Comparison of ENCODE assay signal across 18 cellular contexts in genomic region chr5:137414112-137414511, GRCh38.
DNase-seq lines count a peak whose midpoint lies in the region; TF ChIP-seq lines count a peak whose summit lies in the region.
"Had no signal": no experiment of that assay in that cellular context is flagged by ENCODE, and none has a peak within 500 bp of the region (broad histone marks: within the 10 kb centered on the region; RNA-seq: fewer than 3 reads in every experiment).

No MANE protein-coding gene starts in this region.

- no peak overlapping the region for H3K27ac Mint-ChIP-seq in nephron progenitor cell

- no peak overlapping the region for H2BK120ac ChIP-seq in mesenchymal stem cell (ENCODE audit: low read depth, low read length)

- H3K14ac ChIP-seq in mesenchymal stem cell (ENCODE audit: low read length in 2 of 2): no peak overlapping the region

- DNase-seq in cardiac muscle cell (ENCODE audit: low read depth in 1 of 2, low spot score in 1 of 2) (peak in 1 of 2 donors; percentile 77), cardiac septum (ENCODE audit: low spot score) (no peak), cerebellum (ENCODE audit: low spot score) (peak; percentile 39), mesenchymal stem cell (no peak), HuH-7.5 (ENCODE audit: low spot score) (no peak), nephron progenitor cell (no peak)
- no peak for DNase-seq in activated CD8-positive, alpha-beta memory T cell treated with anti-CD3 and anti-CD28 coated beads, Interleukin-2, amount 50 U/mL, for 48 hours
- DNase-seq: BE2C, EL, NCI-H1092, NCI-H1436, NCI-H187 treated with DMSO at 0.1 percent for 48 hours, NCI-H2107, NCI-H446 treated with DMSO at 0.1 percent for 48 hours, NCI-H69 had no signal

- peak overlapping the region; percentile 52 for H3K9ac ChIP-seq in mesenchymal stem cell (ENCODE audit: low read length)

- intact Hi-C loops in cardiac septum (cut with DNase I): no loop called here

- H2BK15ac ChIP-seq in mesenchymal stem cell (ENCODE audit: low read depth, poor library complexity, severe bottlenecking): no peak overlapping the region

- no peak overlapping the region for H2AK5ac ChIP-seq in mesenchymal stem cell (ENCODE audit: low read length, severe bottlenecking)

- H3K27me3 ChIP-seq in cardiac muscle cell (no peaks in the 10 kb centered on the region), mesenchymal stem cell (ENCODE audit: control insufficient read depth in 1 of 2, insufficient read depth in 1 of 2, low read length in 2 of 2) (no peaks in the 10 kb centered on the region)
- H3K27me3 ChIP-seq: BE2C, SJSA1 had no signal

- no peak overlapping the region for H4K91ac ChIP-seq in mesenchymal stem cell (ENCODE audit: low read length)

- no peak overlapping the region for H2BK12ac ChIP-seq in mesenchymal stem cell (ENCODE audit: low read length in 2 of 2)

- H3K4me3 Mint-ChIP-seq in nephron progenitor cell: no peak overlapping the region

- H3K4me3 ChIP-seq in cardiac muscle cell (no peak overlapping the region), mesenchymal stem cell (ENCODE audit: insufficient read depth in 1 of 2, low read depth in 1 of 2, low read length in 2 of 2) (no peak overlapping the region)
- H3K4me3 ChIP-seq: A549, K562, SJSA1 had no signal

- no peak overlapping the region for H3K23ac ChIP-seq in mesenchymal stem cell (ENCODE audit: low read length in 2 of 2)

- H3K9me3 ChIP-seq in cardiac muscle cell (ENCODE audit: low read depth) (no peaks in the 10 kb centered on the region), mesenchymal stem cell (ENCODE audit: control insufficient read depth, low read length) (no peaks in the 10 kb centered on the region)
- H3K9me3 ChIP-seq: A549, BE2C, SJSA1 had no signal

- no peaks in the 10 kb centered on the region for H3K36me3 ChIP-seq in cardiac muscle cell
- no peaks in the 10 kb centered on the region for H3K36me3 ChIP-seq in mesenchymal stem cell (ENCODE audit: control insufficient read depth in 1 of 2, insufficient read depth in 2 of 2, low read depth in 1 of 2, low read length in 2 of 2)
- H3K36me3 ChIP-seq: BE2C, SJSA1 had no signal

- H3K4me1 Mint-ChIP-seq in nephron progenitor cell: no peaks in the 10 kb centered on the region

- no peak overlapping the region for H3K18ac ChIP-seq in mesenchymal stem cell (ENCODE audit: low read depth in 1 of 2, low read length in 2 of 2)

- TF ChIP-seq CTCF in cardiac muscle cell (IDR thresholded peaks at IDR 0.05; ENCODE audit: low read depth, low read length): no peak
- TF ChIP-seq CTCF in nephron progenitor cell (IDR thresholded peaks at IDR 0.05): no peak

- H4K8ac ChIP-seq in mesenchymal stem cell (ENCODE audit: low read length): no peak overlapping the region

- H3K4me2 ChIP-seq in mesenchymal stem cell (ENCODE audit: low read length, poor library complexity, severe bottlenecking): no peak overlapping the region
- H3K4me2 ChIP-seq: A549 had no signal

- H2AFZ ChIP-seq in mesenchymal stem cell (ENCODE audit: low read depth, low read length): no peak overlapping the region

- H3K36me3 Mint-ChIP-seq in nephron progenitor cell (ENCODE audit: low read depth): peaks cover 4% of the 10 kb centered on the region

- no peak overlapping the region for H2BK5ac ChIP-seq in mesenchymal stem cell (ENCODE audit: low read depth, low read length, poor library complexity, severe bottlenecking)

- H3K27ac ChIP-seq in cardiac muscle cell (peak overlapping the region; percentile 36), mesenchymal stem cell (ENCODE audit: low read length, poor library complexity, severe bottlenecking) (no peak overlapping the region)
- H3K27ac ChIP-seq: A549, SJSA1 had no signal

- H3K79me1 ChIP-seq in mesenchymal stem cell (replicated peaks; ENCODE audit: low read length, poor library complexity, severe bottlenecking): no peaks in the 10 kb centered on the region

- H3K27me3 Mint-ChIP-seq in nephron progenitor cell (ENCODE audit: low read depth, poor library complexity): no peaks in the 10 kb centered on the region

- peaks cover 25% of the 10 kb centered on the region for H3K9me3 Mint-ChIP-seq in nephron progenitor cell

- H3K4me1 ChIP-seq in cardiac muscle cell (ENCODE audit: low read depth): peaks cover 32% of the 10 kb centered on the region
- no peaks in the 10 kb centered on the region for H3K4me1 ChIP-seq in mesenchymal stem cell (ENCODE audit: control insufficient read depth, insufficient read depth, low read depth, low read length)
- H3K4me1 ChIP-seq: A549, BE2C, SJSA1 had no signal

- H3K4ac ChIP-seq in mesenchymal stem cell (ENCODE audit: low read depth in 1 of 2, low read length in 2 of 2): no peak overlapping the region
